Comparison of ENCODE assay signal across 8 cellular contexts in the genomic region with DNA sequence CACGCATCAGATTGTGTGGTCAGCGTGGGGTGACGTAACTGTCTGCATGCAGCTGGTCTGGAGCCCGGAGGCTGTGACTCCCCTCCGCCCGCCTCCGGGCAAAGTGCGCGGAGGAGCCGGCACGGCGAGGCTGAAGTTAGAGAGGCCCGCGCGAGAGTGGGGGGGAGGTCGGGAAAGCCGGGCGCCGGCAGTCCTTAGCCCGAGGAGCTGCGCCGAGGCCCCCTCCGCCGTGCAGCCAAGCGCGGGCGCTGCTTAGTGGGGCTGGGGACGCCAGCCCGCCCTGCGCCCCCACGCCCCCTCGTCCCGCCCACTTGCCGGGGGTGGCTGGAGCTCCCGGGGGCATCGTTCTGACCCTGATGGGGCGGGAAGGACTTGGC. TPM values are rescaled to one million over a fixed set of nuclear protein-coding genes. Genes with fewer than 3 reads are reported as not detected.
DNase-seq lines count a peak whose midpoint lies in the region; ATAC-seq, FAIRE-seq and TF ChIP-seq lines count a peak whose summit lies in the region.

No MANE protein-coding gene starts in this region.

- H3K4me3 ChIP-seq in HUES48 (ENCODE audit: low read depth, low read length) (peak overlapping the region; percentile 86), GM12878 (peak overlapping the region; percentile 80), iPS-15b (ENCODE audit: low read depth, low read length) (peak overlapping the region; percentile 63)

- no peaks in the 10 kb centered on the region for H4K20me1 ChIP-seq in GM12878 (ENCODE audit: control insufficient read depth, insufficient read depth)

- RAD21 ChIA-PET in GM12878 (lab: Charles Lee; ENCODE audit: unreplicated experiment) = interaction anchor here (0.6 to 1.6 kb wide), 6 partner anchors 24 to 181 kb away, joined by 4 to 9 read pairs (median 6); no protein-coding TSS in a partner anchor

- H3K9me3 ChIP-seq in HUES48 (ENCODE audit: control insufficient read depth, insufficient read depth, low read length) = no peaks in the 10 kb centered on the region
- H3K9me3 ChIP-seq in GM12878 (replicated peaks; ENCODE audit: control insufficient read depth, insufficient read depth, low read length) = no peaks in the 10 kb centered on the region
- no peaks in the 10 kb centered on the region for H3K9me3 ChIP-seq in iPS-15b (ENCODE audit: control insufficient read depth, insufficient read depth, low read length)

- peak in 1 of 2 experiments; percentile 55; a peak in 1 of 4 replicates for TF ChIP-seq EP300 in GM12878 (IDR thresholded peaks at IDR 0.05; ENCODE audit: borderline replicate concordance in 1 of 2, control insufficient read depth in 1 of 2, low read depth in 2 of 2, low read length in 2 of 2)

- H2AFZ ChIP-seq in GM12878 (ENCODE audit: control insufficient read depth, low read depth, low read length) = peak overlapping the region; percentile 25

- ATAC-seq in GM21423 (IDR thresholded peaks at IDR 0.05; ENCODE audit: unreplicated experiment) (peak; percentile 38), T-cell (replicated peaks in 1 of 4) (peak; percentile 2 to 32 (median 25)), GM12878 (peak; percentile 69), sciatic nerve (peak; percentile 77), HG03097 (IDR thresholded peaks at IDR 0.05; ENCODE audit: low FRiP score, unreplicated experiment) (no peak)

- CTCF ChIA-PET in Calu3 (lab: Charles Lee) = no interaction called here
- CTCF ChIA-PET in T-cell (lab: Charles Lee) = interaction anchor here (0.8 to 0.9 kb wide), 2 partner anchors 25 to 130 kb away, joined by 3 read pairs; no protein-coding TSS in a partner anchor
- CTCF ChIA-PET in GM12878 (lab: Yijun Ruan, JAX) = interaction anchor here (0.6 to 1.5 kb wide), 4 partner anchors 25 to 130 kb away, joined by 3 to 5 read pairs (median 4); no protein-coding TSS in a partner anchor

- no peak for TF ChIP-seq RAD21 in GM12878 (IDR thresholded peaks at IDR 0.05; ENCODE audit: insufficient read depth, low read depth, low read length)

- H3K36me3 Mint-ChIP-seq in Calu3 (ENCODE audit: insufficient read depth, unreplicated experiment) = peaks cover 20% of the 10 kb centered on the region
- H3K36me3 Mint-ChIP-seq in T-cell = no peaks in the 10 kb centered on the region

- FAIRE-seq in GM12878 (lab: Jason Lieb, UNC) = no peak

- 2% methylated on average over 30 of the region's 37 CpGs for WGBS in GM12878 (ENCODE audit: insufficient coverage, insufficient replicate concordance, low lambda C conversion rate, missing lambda C conversion rate)

- intact Hi-C loops in Calu3 (cut with micrococcal nuclease; ENCODE audit: unreplicated experiment) (no loop called here), GM12878 (cut with micrococcal nuclease; ENCODE audit: unreplicated experiment) (no loop called here), sciatic nerve (cut with DNase I) (no loop called here)

- peaks cover 15% of the 10 kb centered on the region for H3K4me1 ChIP-seq in HUES48 (ENCODE audit: control insufficient read depth, insufficient read depth, low read length)
- peaks cover 28% of the 10 kb centered on the region for H3K4me1 ChIP-seq in GM12878 (ENCODE audit: control insufficient read depth, insufficient read depth, low read length)
- H3K4me1 ChIP-seq in iPS-15b (ENCODE audit: control insufficient read depth, insufficient read depth, low read length) = peaks cover 3% of the 10 kb centered on the region

- no peak for TF ChIP-seq CTCF in Calu3 (IDR thresholded peaks at IDR 0.05; ENCODE audit: unreplicated experiment)
- TF ChIP-seq CTCF in GM12878 (IDR thresholded peaks at IDR 0.05 in 2 of 3, conservative IDR thresholded peaks at IDR 0.05 in 1 of 3; ENCODE audit: control insufficient read depth in 2 of 3, extremely low read depth in 1 of 3, insufficient read depth in 1 of 3, low read depth in 3 of 3, low read length in 3 of 3) = no peak

- 0 out of 2 replicates have a peak, but pooled peaks have one; percentile 9 for TF ChIP-seq POLR2A in GM12878 (IDR thresholded peaks at IDR 0.05; ENCODE audit: low read depth, low read length)

- in situ Hi-C loops in GM12878 (cut with MboI) = no loop called here

- DNase-seq in Calu3 = peak; percentile 45
- DNase-seq in T-cell = peak in 31 of 34 experiments; percentile 28 to 66 (median 49)
- no peak for DNase-seq in GM12878 (ENCODE audit: low read depth, low spot score)
- peak; percentile 86 for DNase-seq in sciatic nerve (ENCODE audit: low spot score)

- BruUV-seq in Calu3 (replicated peaks; lab: Mats Ljungman, UMichigan) (no TSS peak), GM12878 (replicated peaks; lab: Mats Ljungman, UMichigan) (no TSS peak)

- no peaks in the 10 kb centered on the region for H3K27me3 Mint-ChIP-seq in Calu3 (ENCODE audit: unreplicated experiment)
- no peaks in the 10 kb centered on the region for H3K27me3 Mint-ChIP-seq in T-cell

- H3K27me3 ChIP-seq in HUES48 (ENCODE audit: control insufficient read depth, insufficient read depth, low read length) (peaks cover 13% of the 10 kb centered on the region), GM12878 (replicated peaks in 1 of 2; ENCODE audit: control insufficient read depth in 2 of 2, insufficient read depth in 2 of 2, low read length in 1 of 2) (no peaks in the 10 kb centered on the region; a peak in 1 of 4 replicates), iPS-15b (ENCODE audit: control insufficient read depth, insufficient read depth, low read length) (peaks cover 7% of the 10 kb centered on the region)

- H3K27ac ChIP-seq in HUES48 (ENCODE audit: low read depth, low read length) (peak overlapping the region; percentile 66), GM12878 (ENCODE audit: control insufficient read depth, insufficient read depth) (peak overlapping the region; percentile 60)

- H3K4me1 Mint-ChIP-seq in Calu3 (ENCODE audit: low read depth, unreplicated experiment) (peaks cover 8% of the 10 kb centered on the region), T-cell (peaks cover 60 to 69% (median 68%) of the 10 kb centered on the region in 3 donors)

- H3K4me3 Mint-ChIP-seq in Calu3 (ENCODE audit: low read depth, unreplicated experiment) = peak overlapping the region; percentile 71
- H3K4me3 Mint-ChIP-seq in T-cell = peak overlapping the region; percentile 87

- SMC1A ChIA-PET in GM12878 (lab: Charles Lee; ENCODE audit: uncharacterized antibody, unreplicated experiment) = interaction anchor here (0.6 to 0.9 kb wide), 3 partner anchors 25 to 412 kb away, joined by 3 read pairs; no protein-coding TSS in a partner anchor

- peak overlapping the region; percentile 67; the same call in 1 of the 2 replicates for H3K9ac ChIP-seq in HUES48 (ENCODE audit: low read depth, low read length)
- peak overlapping the region; percentile 46 for H3K9ac ChIP-seq in GM12878 (ENCODE audit: control insufficient read depth, insufficient read depth, low read length)
- H3K9ac ChIP-seq in iPS-15b (ENCODE audit: low read depth, low read length) = no peak overlapping the region

- no peaks in the 10 kb centered on the region for H3K9me3 Mint-ChIP-seq in Calu3 (ENCODE audit: low read depth, unreplicated experiment)
- H3K9me3 Mint-ChIP-seq in T-cell = no peaks in the 10 kb centered on the region

- POLR2A ChIA-PET in T-cell (lab: Charles Lee) (interaction anchor here (0.8 to 1.3 kb wide), 3 partner anchors 12 to 180 kb away, joined by 3 to 4 read pairs (median 4); no protein-coding TSS in a partner anchor), GM12878 (lab: Charles Lee) (interaction anchor here (0.6 to 1.8 kb wide), 9 partner anchors 13 to 320 kb away, joined by 3 to 8 read pairs (median 4); a partner anchor contains a TSS)

- peak overlapping the region; percentile 95 for H3K4me2 ChIP-seq in GM12878 (ENCODE audit: control insufficient read depth, insufficient read depth)

- no peaks in the 10 kb centered on the region for H3K36me3 ChIP-seq in HUES48 (ENCODE audit: control insufficient read depth, insufficient read depth, low read length)
- H3K36me3 ChIP-seq in GM12878 (ENCODE audit: control insufficient read depth in 2 of 2, insufficient read depth in 2 of 2, low read length in 1 of 2) = no peaks in the 10 kb centered on the region
- peaks cover 4% of the 10 kb centered on the region for H3K36me3 ChIP-seq in iPS-15b (ENCODE audit: control insufficient read depth, insufficient read depth, low read length)

- H3K79me2 ChIP-seq in GM12878 (ENCODE audit: control insufficient read depth, insufficient read depth, low read length) = peaks cover 12% of the 10 kb centered on the region

- no peak overlapping the region for H3K27ac Mint-ChIP-seq in Calu3 (ENCODE audit: unreplicated experiment)
- peak overlapping the region; percentile 76 to 84 for H3K27ac Mint-ChIP-seq in T-cell

RNA-seq across cellular contexts. Expression of a gene that starts 0.4 kb away (rescaled TPM):
- total RNA-seq in Calu3 (2022) (12.6 and 15.2 TPM in 2 replicates), T-cell (100 to 1,000 TPM in 1 of 5 donors, 10 to 100 TPM in 4; 29.2 to 110 (median 32.0) TPM), GM12878 (2014; rRNA removed) (18.6 and 23.0 TPM in 2 replicates), GM12878 (2014; rRNA removed; fragmentation: Illumina TruSeq; extraction: Trizol) (8.0 TPM in 2 replicates), GM12878 (2021) (15.1 and 16.6 TPM in 2 replicates), sciatic nerve (53.5 TPM)
- 38.5 and 41.6 TPM in 2 replicates for total RNA-seq in GM12878 (2013; cell fraction: nucleolus; rRNA removed)
- 13.3 TPM for polyA plus RNA-seq in GM12878 (2011; ENCODE audit: low read depth)
- polyA plus RNA-seq in GM12878 (2011; rRNA removed) (12.7 and 33.5 TPM in 2 replicates), GM12878 (2014; fragmentation: Illumina TruSeq; extraction: Trizol) (2.5 and 8.7 TPM in 2 replicates), GM12878 (2014; fragmentation: Nextera tagmentation; extraction: Ambion mirVana) (1 to 10 TPM in 1 of 2 experiments, under 1 TPM in 1; 0.64 to 2.5 TPM), GM12878 (2014; rRNA removed) (23.7 and 27.5 TPM in 2 replicates), GM12878 (2016; fragmentation: Nextera tagmentation; extraction: Ambion mirVana) (10 to 100 TPM; 19.1 to 19.3 TPM)
- polyA plus RNA-seq in GM12878 (2011; cell fraction: cytosol; rRNA removed) = 55.7 and 66.8 TPM in 2 replicates
- polyA plus RNA-seq in GM12878 (2011; cell fraction: nucleus; rRNA removed) = 48.8 and 50.5 TPM in 2 replicates
- 25.3 and 27.1 TPM in 2 replicates for polyA plus RNA-seq in GM12878 (2012)
- polyA minus RNA-seq in GM12878 (2011; rRNA and poly(A)+ RNA removed) = 21.6 and 36.2 TPM in 2 replicates
- polyA minus RNA-seq in GM12878 (2011; cell fraction: cytosol; rRNA and poly(A)+ RNA removed) = 14.6 and 15.7 TPM in 2 replicates
- polyA minus RNA-seq in GM12878 (2011; cell fraction: nucleus; rRNA and poly(A)+ RNA removed) = 8.0 and 14.3 TPM in 2 replicates

RNA-seq across cellular contexts. Expression of a gene that starts 37.6 kb away (rescaled TPM):
- total RNA-seq in Calu3 (2022) = 26.1 and 26.4 TPM in 2 replicates
- total RNA-seq in T-cell = 10 to 100 TPM; 39.7 to 98.5 (median 72.8) TPM
- 9.7 and 10.4 TPM in 2 replicates for total RNA-seq in GM12878 (2013; cell fraction: nucleolus; rRNA removed)
- 40.8 and 41.6 TPM in 2 replicates for total RNA-seq in GM12878 (2014; rRNA removed)
- total RNA-seq in GM12878 (2014; rRNA removed; fragmentation: Illumina TruSeq; extraction: Trizol) = 12.0 and 13.3 TPM in 2 replicates
- 21.6 and 21.8 TPM in 2 replicates for total RNA-seq in GM12878 (2021)
- polyA plus RNA-seq in GM12878 (2011; ENCODE audit: low read depth) = 4.0 TPM
- polyA plus RNA-seq in GM12878 (2011; rRNA removed) = 8.6 and 18.3 TPM in 2 replicates
- 34.4 and 49.8 TPM in 2 replicates for polyA plus RNA-seq in GM12878 (2011; cell fraction: cytosol; rRNA removed)
- polyA plus RNA-seq in GM12878 (2011; cell fraction: nucleus; rRNA removed) = 47.7 and 53.9 TPM in 2 replicates
- polyA plus RNA-seq in GM12878 (2012) = 11.9 and 12.2 TPM in 2 replicates
- 0.49 and 6.3 TPM in 2 replicates for polyA plus RNA-seq in GM12878 (2014; fragmentation: Illumina TruSeq; extraction: Trizol)
- polyA plus RNA-seq in GM12878 (2014; fragmentation: Nextera tagmentation; extraction: Ambion mirVana) = 1 to 10 TPM in 1 of 2 experiments, under 1 TPM in 1; 0.61 to 3.3 TPM
- 38.8 and 44.1 TPM in 2 replicates for polyA plus RNA-seq in GM12878 (2014; rRNA removed)
- polyA plus RNA-seq in GM12878 (2016; fragmentation: Nextera tagmentation; extraction: Ambion mirVana) = 10 to 100 TPM; 23.3 to 27.7 TPM
- polyA minus RNA-seq in GM12878 (2011; rRNA and poly(A)+ RNA removed) = 7.7 and 10.7 TPM in 2 replicates
- polyA minus RNA-seq in GM12878 (2011; cell fraction: cytosol; rRNA and poly(A)+ RNA removed) = 6.0 and 6.9 TPM in 2 replicates
- 6.8 and 12.7 TPM in 2 replicates for polyA minus RNA-seq in GM12878 (2011; cell fraction: nucleus; rRNA and poly(A)+ RNA removed)
- total RNA-seq in sciatic nerve = 36.6 TPM

RNA-seq across cellular contexts. Expression of a gene that starts 50.3 kb away (rescaled TPM):
- 81.2 and 85.7 TPM in 2 replicates for total RNA-seq in Calu3 (2022)
- total RNA-seq in T-cell = under 1 TPM; 0.12 to 0.95 (median 0.48) TPM
- total RNA-seq in GM12878 (2013; cell fraction: nucleolus; rRNA removed) = not detected in 2 replicates
- total RNA-seq in GM12878 (2014; rRNA removed) = not detected in 2 replicates
- not detected in 2 replicates for total RNA-seq in GM12878 (2014; rRNA removed; fragmentation: Illumina TruSeq; extraction: Trizol)
- total RNA-seq in GM12878 (2021) = 0.08 and 0.15 TPM in 2 replicates
- polyA plus RNA-seq in GM12878 (2011; ENCODE audit: low read depth) = not detected
- polyA plus RNA-seq in GM12878 (2011; rRNA removed) = not detected in 2 replicates
- 0.01 TPM in 1 of 2 replicates, not detected in the other for polyA plus RNA-seq in GM12878 (2011; cell fraction: cytosol; rRNA removed)
- polyA plus RNA-seq in GM12878 (2011; cell fraction: nucleus; rRNA removed) = not detected in 2 replicates
- polyA plus RNA-seq in GM12878 (2012) = not detected in 2 replicates
- polyA plus RNA-seq in GM12878 (2014; fragmentation: Illumina TruSeq; extraction: Trizol) = not detected in 2 replicates
- polyA plus RNA-seq in GM12878 (2014; fragmentation: Nextera tagmentation; extraction: Ambion mirVana) = not detected
- not detected in 2 replicates for polyA plus RNA-seq in GM12878 (2014; rRNA removed)
- not detected for polyA plus RNA-seq in GM12878 (2016; fragmentation: Nextera tagmentation; extraction: Ambion mirVana)
- polyA minus RNA-seq in GM12878 (2011; rRNA and poly(A)+ RNA removed) = not detected in 2 replicates
- polyA minus RNA-seq in GM12878 (2011; cell fraction: cytosol; rRNA and poly(A)+ RNA removed) = not detected in 2 replicates
- not detected in 2 replicates for polyA minus RNA-seq in GM12878 (2011; cell fraction: nucleus; rRNA and poly(A)+ RNA removed)
- total RNA-seq in sciatic nerve = 6.6 TPM

Comparison
In these comparisons a context has a peak if more than half of its experiments do, and no peak if none do; other contexts are left out.
1. RNA of a gene that starts 50.3 kb away (total RNA-seq): 81.2 to 85.7 TPM in Calu3; 6.6 TPM in sciatic nerve (single experiment), 0.12 to 0.95 TPM in T-cell and 0.08 to 0.15 TPM in GM12878; every median in the first group is over 10 times any median in the second.
2. Peak in every context shown above with its lines, with median percentiles within 50 percentile points of each other: H3K4me3 ChIP-seq.